Comparison of ENCODE assay signal across 2 cellular contexts in the genomic region with DNA sequence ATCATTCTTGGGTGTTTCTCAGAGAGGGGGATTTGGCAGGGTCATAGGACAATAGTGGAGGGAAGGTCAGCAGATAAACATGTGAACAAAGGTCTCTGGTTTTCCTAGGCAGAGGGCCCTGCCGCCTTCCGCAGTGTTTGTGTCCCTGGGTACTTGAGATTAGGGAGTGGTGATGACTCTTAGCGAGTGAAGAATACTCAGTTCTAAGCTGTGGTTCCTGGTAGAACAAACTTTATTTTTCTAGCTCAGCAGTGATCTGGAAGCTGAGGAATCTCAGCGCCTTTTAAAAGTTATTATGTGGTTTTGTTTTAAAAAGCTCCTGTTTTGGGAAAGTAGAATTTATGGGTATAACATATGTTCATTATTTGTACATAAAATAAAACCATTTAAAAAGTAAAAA. TPM values are rescaled to one million over a fixed set of nuclear protein-coding genes. Genes with fewer than 3 reads are reported as not detected.
"Had no signal": no experiment of that assay in that cellular context is flagged by ENCODE, and none has a peak within 500 bp of the region (broad histone marks: within the 10 kb centered on the region; RNA-seq: fewer than 3 reads in every experiment).

No MANE protein-coding gene starts in this region.

RNA-seq across cellular contexts. Expression of a gene that starts 29.9 kb away (rescaled TPM):
- total RNA-seq: progenitor cell of endocrine pancreas had no signal
- polyA plus RNA-seq: neural cell had no signal
